Comparison of ENCODE assay signal across 8 cellular contexts in the genomic region with DNA sequence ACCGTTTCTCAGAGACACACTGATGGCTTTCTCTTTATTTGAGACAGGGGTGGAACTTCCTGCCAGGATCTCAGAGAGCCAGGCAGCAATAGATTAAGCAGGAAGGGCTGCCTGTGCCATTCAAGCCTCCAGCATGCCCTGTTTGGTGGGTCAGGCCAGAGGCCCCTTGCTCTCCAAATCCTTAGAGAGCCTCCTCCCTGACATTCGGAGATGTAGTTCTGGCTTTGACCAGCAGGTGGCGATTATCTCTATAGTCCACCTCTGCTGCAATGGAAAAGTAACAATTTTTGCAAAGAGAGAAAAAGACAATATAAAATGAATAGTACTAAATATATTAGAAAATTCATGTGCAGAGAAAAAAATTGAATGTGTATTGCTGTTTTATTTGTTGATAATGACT.
DNase-seq lines count a peak whose midpoint lies in the region; ATAC-seq, FAIRE-seq and TF ChIP-seq lines count a peak whose summit lies in the region.

No MANE protein-coding gene starts in this region.

- H3K36me3 ChIP-seq in GM23338 (ENCODE audit: insufficient read depth) (no peaks in the 10 kb centered on the region), mesendoderm (ENCODE audit: control insufficient read depth, insufficient read depth, low read length) (no peaks in the 10 kb centered on the region)

- no peak overlapping the region for H2AFZ ChIP-seq in GM23338

- H3K27ac Mint-ChIP-seq in GM23338: no peak overlapping the region
- no peak overlapping the region for H3K27ac Mint-ChIP-seq in WTC11

- H3K27me3 ChIP-seq in GM23338 (ENCODE audit: insufficient read depth): no peaks in the 10 kb centered on the region
- no peaks in the 10 kb centered on the region for H3K27me3 ChIP-seq in mesendoderm (ENCODE audit: insufficient read depth, low read length, poor library complexity)

- no peak for TF ChIP-seq EP300 in A549 (IDR thresholded peaks at IDR 0.05)

- POLR2A ChIA-PET in A549 (lab: Yijun Ruan, JAX): no interaction called here
- POLR2A ChIA-PET in WTC11 (lab: Charles Lee): no interaction called here

- no peak overlapping the region for H2BK120ac ChIP-seq in mesendoderm (ENCODE audit: low read depth, low read length)

- H2AK5ac ChIP-seq in mesendoderm (ENCODE audit: low read length): no peak overlapping the region

- no peak overlapping the region for H3K56ac ChIP-seq in mesendoderm (ENCODE audit: low read length)

- no peaks in the 10 kb centered on the region for H3K79me1 ChIP-seq in mesendoderm (ENCODE audit: low read length)

- H3K4me3 ChIP-seq in A549 (no peak overlapping the region), GM23338 (no peak overlapping the region), coronary artery (no peak overlapping the region), mesendoderm (ENCODE audit: low read length) (no peak overlapping the region)

- H2BK5ac ChIP-seq in mesendoderm (ENCODE audit: low read length): no peak overlapping the region

- H2BK15ac ChIP-seq in mesendoderm (replicated peaks; ENCODE audit: low read depth): no peak overlapping the region

- no peaks in the 10 kb centered on the region for H3K9me2 ChIP-seq in GM23338 (ENCODE audit: insufficient read depth)

- no peak overlapping the region for H4K8ac ChIP-seq in mesendoderm (ENCODE audit: low read depth, low read length)

- H3K79me2 ChIP-seq in GM23338 (replicated peaks; ENCODE audit: insufficient read depth): no peaks in the 10 kb centered on the region
- no peaks in the 10 kb centered on the region for H3K79me2 ChIP-seq in mesendoderm (ENCODE audit: control insufficient read depth, insufficient read depth, low read length)

- 20% methylated on average over 3 of the region's 3 CpGs for WGBS in A549 (ENCODE audit: missing lambda C conversion rate)
- no CpG with 5 or more reads among the region's 3 CpGs for WGBS in mesendoderm (ENCODE audit: extremely low coverage, insufficient coverage, low lambda C conversion rate)

- peak; percentile 51 for TF ChIP-seq CTCF in A549 (IDR thresholded peaks at IDR 0.05)
- TF ChIP-seq CTCF in GM23338 (conservative IDR thresholded peaks at IDR 0.05; ENCODE audit: low read depth in 2 of 2): peak; percentile 56 to 57; a peak in 3 of 4 replicates
- TF ChIP-seq CTCF in WTC11 (IDR thresholded peaks at IDR 0.05): peak; percentile 47
- peak; percentile 55 for TF ChIP-seq CTCF in coronary artery (IDR thresholded peaks at IDR 0.05)

- H3K4me1 ChIP-seq in A549: no peaks in the 10 kb centered on the region
- H3K4me1 ChIP-seq in GM23338 (ENCODE audit: insufficient read depth): no peaks in the 10 kb centered on the region
- no peaks in the 10 kb centered on the region for H3K4me1 ChIP-seq in mesendoderm (ENCODE audit: control insufficient read depth, low read depth, low read length)

- TF ChIP-seq POLR2A in A549 (IDR thresholded peaks at IDR 0.05; ENCODE audit: low read length): no peak

- H3K4me2 ChIP-seq in A549: no peak overlapping the region
- no peak overlapping the region for H3K4me2 ChIP-seq in GM23338
- no peak overlapping the region for H3K4me2 ChIP-seq in mesendoderm (ENCODE audit: low read length)

- ATAC-seq in A549 (peak; percentile 24 to 70; a peak in 2 of 6 replicates), GM23338 (peak; percentile 79), WTC11 (peak; percentile 64)

- TF ChIP-seq RAD21 in A549 (conservative IDR thresholded peaks at IDR 0.05 in 1 of 2, IDR thresholded peaks at IDR 0.05 in 1 of 2): peak; percentile 22 to 28; a peak in 2 of 5 replicates

- H3K9me3 ChIP-seq in A549: no peaks in the 10 kb centered on the region

- H3K4ac ChIP-seq in mesendoderm (ENCODE audit: low read depth, low read length): no peak overlapping the region

- H3K4me1 Mint-ChIP-seq in GM23338: no peaks in the 10 kb centered on the region
- no peaks in the 10 kb centered on the region for H3K4me1 Mint-ChIP-seq in WTC11

- H3K36me3 Mint-ChIP-seq in GM23338 (ENCODE audit: low read depth) (no peaks in the 10 kb centered on the region), WTC11 (no peaks in the 10 kb centered on the region)

- no peaks in the 10 kb centered on the region for H4K20me1 ChIP-seq in GM23338 (replicated peaks; ENCODE audit: insufficient read depth)

- H3F3A ChIP-seq in GM23338 (replicated peaks; ENCODE audit: low read depth): no peaks in the 10 kb centered on the region

- DNase-seq in A549 (ENCODE audit: low read depth in 1 of 2, low spot score in 1 of 2): peak; percentile 2 to 31
- DNase-seq in GM23338 (ENCODE audit: low spot score): peak; percentile 75
- peak; percentile 70 for DNase-seq in WTC11 (ENCODE audit: low spot score)
- DNase-seq in coronary artery (ENCODE audit: low spot score): no peak
- peak; percentile 48 for DNase-seq in mesendoderm
- peak; percentile 24 to 51 for DNase-seq in stimulated activated CD8-positive, alpha-beta memory T cell treated with anti-CD3 and anti-CD28 coated beads, Interleukin-4, amount 100 ng/mL, for 4 hours (ENCODE audit: low read depth in 2 of 2, low spot score in 1 of 2)
- no peak for DNase-seq in NCI-H446 treated with DMSO at 0.1 percent for 48 hours (lab: John Stamatoyannopoulos, UW)
- DNase-seq in NCI-H1694 treated with DMSO at 0.1 percent for 48 hours (lab: John Stamatoyannopoulos, UW): no peak

- no peaks in the 10 kb centered on the region for H3K27me3 Mint-ChIP-seq in GM23338 (ENCODE audit: insufficient read depth, low read depth, poor library complexity)
- H3K27me3 Mint-ChIP-seq in WTC11 (ENCODE audit: low read depth): no peaks in the 10 kb centered on the region

- H4K5ac ChIP-seq in mesendoderm (ENCODE audit: low read length): no peak overlapping the region

- H3K4me3 Mint-ChIP-seq in GM23338 (no peak overlapping the region), WTC11 (no peak overlapping the region)

- H3K27ac ChIP-seq in A549 (no peak overlapping the region), GM23338 (ENCODE audit: low read depth) (no peak overlapping the region), coronary artery (no peak overlapping the region), mesendoderm (ENCODE audit: low read depth, low read length) (no peak overlapping the region)

- peak; percentile 51 for FAIRE-seq in A549 (lab: Jason Lieb, UNC)

- CTCF ChIA-PET in A549 (lab: Yijun Ruan, JAX) (no interaction called here), WTC11 (lab: Charles Lee) (no interaction called here)

- H3K9me3 Mint-ChIP-seq in GM23338 (peaks cover 3% of the 10 kb centered on the region; the same call in 1 of the 3 replicates), WTC11 (peaks cover 17% of the 10 kb centered on the region)

- H3K18ac ChIP-seq in mesendoderm (ENCODE audit: low read length): no peak overlapping the region

- H3K9ac ChIP-seq in mesendoderm (ENCODE audit: low read length): no peak overlapping the region

- no peak overlapping the region for H3K23ac ChIP-seq in mesendoderm (ENCODE audit: low read length)

TF ChIP-seq in A549, 52 proteins besides CTCF, POLR2A, EP300 and RAD21:
- no peak for TF ChIP-seq RARB (CRISPR knock-in tag; IDR thresholded peaks at IDR 0.05)
- no peak for TF ChIP-seq MAFK (IDR thresholded peaks at IDR 0.05; ENCODE audit: partially characterized antibody)
- TF ChIP-seq CBX2 (IDR thresholded peaks at IDR 0.05; ENCODE audit: borderline replicate concordance, low read depth): no peak
- TF ChIP-seq SMC3 (IDR thresholded peaks at IDR 0.05): peak; percentile 57; the same call in 2 of the 3 replicates
- no peak for TF ChIP-seq NR3C1 (IDR thresholded peaks at IDR 0.05)

TF ChIP-seq in WTC11, 78 proteins besides CTCF, POLR2A, EP300 and RAD21 (continues in another document):
- TF ChIP-seq MAX (CRISPR knock-in tag; IDR thresholded peaks at IDR 0.05) (no peak), EMX1 (CRISPR knock-in tag; IDR thresholded peaks at IDR 0.05) (no peak)
- TF ChIP-seq, protein P1, sequence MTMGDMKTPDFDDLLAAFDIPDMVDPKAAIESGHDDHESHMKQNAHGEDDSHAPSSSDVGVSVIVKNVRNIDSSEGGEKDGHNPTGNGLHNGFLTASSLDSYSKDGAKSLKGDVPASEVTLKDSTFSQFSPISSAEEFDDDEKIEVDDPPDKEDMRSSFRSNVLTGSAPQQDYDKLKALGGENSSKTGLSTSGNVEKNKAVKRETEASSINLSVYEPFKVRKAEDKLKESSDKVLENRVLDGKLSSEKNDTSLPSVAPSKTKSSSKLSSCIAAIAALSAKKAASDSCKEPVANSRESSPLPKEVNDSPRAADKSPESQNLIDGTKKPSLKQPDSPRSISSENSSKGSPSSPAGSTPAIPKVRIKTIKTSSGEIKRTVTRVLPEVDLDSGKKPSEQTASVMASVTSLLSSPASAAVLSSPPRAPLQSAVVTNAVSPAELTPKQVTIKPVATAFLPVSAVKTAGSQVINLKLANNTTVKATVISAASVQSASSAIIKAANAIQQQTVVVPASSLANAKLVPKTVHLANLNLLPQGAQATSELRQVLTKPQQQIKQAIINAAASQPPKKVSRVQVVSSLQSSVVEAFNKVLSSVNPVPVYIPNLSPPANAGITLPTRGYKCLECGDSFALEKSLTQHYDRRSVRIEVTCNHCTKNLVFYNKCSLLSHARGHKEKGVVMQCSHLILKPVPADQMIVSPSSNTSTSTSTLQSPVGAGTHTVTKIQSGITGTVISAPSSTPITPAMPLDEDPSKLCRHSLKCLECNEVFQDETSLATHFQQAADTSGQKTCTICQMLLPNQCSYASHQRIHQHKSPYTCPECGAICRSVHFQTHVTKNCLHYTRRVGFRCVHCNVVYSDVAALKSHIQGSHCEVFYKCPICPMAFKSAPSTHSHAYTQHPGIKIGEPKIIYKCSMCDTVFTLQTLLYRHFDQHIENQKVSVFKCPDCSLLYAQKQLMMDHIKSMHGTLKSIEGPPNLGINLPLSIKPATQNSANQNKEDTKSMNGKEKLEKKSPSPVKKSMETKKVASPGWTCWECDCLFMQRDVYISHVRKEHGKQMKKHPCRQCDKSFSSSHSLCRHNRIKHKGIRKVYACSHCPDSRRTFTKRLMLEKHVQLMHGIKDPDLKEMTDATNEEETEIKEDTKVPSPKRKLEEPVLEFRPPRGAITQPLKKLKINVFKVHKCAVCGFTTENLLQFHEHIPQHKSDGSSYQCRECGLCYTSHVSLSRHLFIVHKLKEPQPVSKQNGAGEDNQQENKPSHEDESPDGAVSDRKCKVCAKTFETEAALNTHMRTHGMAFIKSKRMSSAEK (CRISPR knock-in tag; IDR thresholded peaks at IDR 0.05; ENCODE audit: borderline replicate concordance): no peak
- TF ChIP-seq, protein P2, sequence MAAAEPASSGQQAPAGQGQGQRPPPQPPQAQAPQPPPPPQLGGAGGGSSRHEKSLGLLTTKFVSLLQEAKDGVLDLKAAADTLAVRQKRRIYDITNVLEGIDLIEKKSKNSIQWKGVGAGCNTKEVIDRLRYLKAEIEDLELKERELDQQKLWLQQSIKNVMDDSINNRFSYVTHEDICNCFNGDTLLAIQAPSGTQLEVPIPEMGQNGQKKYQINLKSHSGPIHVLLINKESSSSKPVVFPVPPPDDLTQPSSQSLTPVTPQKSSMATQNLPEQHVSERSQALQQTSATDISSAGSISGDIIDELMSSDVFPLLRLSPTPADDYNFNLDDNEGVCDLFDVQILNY (CRISPR knock-in tag; IDR thresholded peaks at IDR 0.05): no peak

Comparison
In these comparisons a context has a peak if more than half of its experiments do, and no peak if none do; other contexts are left out.
1. DNase-seq: peak in A549 (2 of 2), GM23338 (single experiment), WTC11 (single experiment), mesendoderm (single experiment) and stimulated activated CD8-positive, alpha-beta memory T cell treated with anti-CD3 and anti-CD28 coated beads, Interleukin-4, amount 100 ng/mL, for 4 hours (2 of 2); none in coronary artery (single experiment), NCI-H446 treated with DMSO at 0.1 percent for 48 hours (single experiment) and NCI-H1694 treated with DMSO at 0.1 percent for 48 hours (single experiment).
2. Of the 8 proteins assayed by ChIP-seq in both WTC11 and A549: peak only in WTC11: none; only in A549: none; in both: CTCF; in neither: 7.
3. Peak in every context shown above with its lines, with median percentiles within 50 percentile points of each other: ATAC-seq and CTCF ChIP-seq.